23 cellular contexts compared by ENCODE assay signal in genomic region chr19:46720516-46721239, GRCh38. TPM values are rescaled to one million over a fixed set of nuclear protein-coding genes. Genes with fewer than 3 reads are reported as not detected.
DNase-seq lines count a peak whose midpoint lies in the region; ATAC-seq and TF ChIP-seq lines count a peak whose summit lies in the region.
"Had no signal": no experiment of that assay in that cellular context is flagged by ENCODE, and none has a peak within 500 bp of the region (broad histone marks: within the 10 kb centered on the region; RNA-seq: fewer than 3 reads in every experiment).

No MANE protein-coding gene starts in this region.

- H3K27me3 Mint-ChIP-seq in WTC11 (ENCODE audit: low read depth) (no peaks in the 10 kb centered on the region; the same call in 1 of the 2 replicates), natural killer cell (ENCODE audit: low read depth in 2 of 2) (no peaks in the 10 kb centered on the region)
- H3K27me3 Mint-ChIP-seq: CD4-positive, alpha-beta memory T cell; naive thymus-derived CD8-positive, alpha-beta T cell had no signal

- POLR2A ChIA-PET in WTC11 (lab: Charles Lee) = no interaction called here

- peaks cover 86% of the 10 kb centered on the region for H3K4me1 ChIP-seq in BLaER1
- H3K4me1 ChIP-seq in ovary (ENCODE audit: insufficient read depth) = peaks cover under 1% of the 10 kb centered on the region

- intact Hi-C loops in natural killer cell (cut with micrococcal nuclease) = no loop called here
- intact Hi-C loops in ovary (cut with DNase I) = no loop called here

- TF ChIP-seq POLR2A in GM15510 (IDR thresholded peaks at IDR 0.05; ENCODE audit: borderline replicate concordance, extremely low read depth, insufficient read length) = peak; percentile 4
- TF ChIP-seq POLR2A in ovary (IDR thresholded peaks at IDR 0.05) = no peak

- H3K27ac ChIP-seq in BLaER1 (peak overlapping the region; percentile 94), ovary (no peak overlapping the region)
- H3K27ac ChIP-seq: SJSA1, suprapubic skin, vagina had no signal

- 82 to 88% (median 88%) methylated on average over 18 to 22 of the region's 22 CpGs for WGBS in ovary, 3 donors

- H3K4me3 Mint-ChIP-seq in WTC11 = no peak overlapping the region
- H3K4me3 Mint-ChIP-seq in natural killer cell = peak overlapping the region; percentile 4
- H3K4me3 Mint-ChIP-seq: dendritic cell treated with granulocyte-macrophage colony-stimulating factor and Interleukin-4, amounts not matched to agents 40 ng/mL and 50 ng/mL, for 4 days had no signal

- H3K27ac Mint-ChIP-seq in WTC11 = peak overlapping the region; percentile 42; the same call in 1 of the 2 replicates
- no peak overlapping the region for H3K27ac Mint-ChIP-seq in natural killer cell
- H3K27ac Mint-ChIP-seq: dendritic cell treated with granulocyte-macrophage colony-stimulating factor and Interleukin-4, amounts not matched to agents 40 ng/mL and 50 ng/mL, for 4 days had no signal

- H3K27me3 ChIP-seq in BLaER1 (no peaks in the 10 kb centered on the region), ovary (no peaks in the 10 kb centered on the region)
- H3K27me3 ChIP-seq: heart right ventricle, SJSA1, suprapubic skin, vagina had no signal

- peak overlapping the region; percentile 79 for H3K9ac ChIP-seq in BLaER1

- peaks cover 60% of the 10 kb centered on the region for H4K20me1 ChIP-seq in BLaER1

- no peak for TF ChIP-seq EP300 in ovary (IDR thresholded peaks at IDR 0.05)

- no peak for ATAC-seq in WTC11
- no peak for ATAC-seq in natural killer cell
- ATAC-seq in HG02884 (IDR thresholded peaks at IDR 0.05; ENCODE audit: unreplicated experiment) = no peak
- ATAC-seq: heart right ventricle; left colon; naive thymus-derived CD8-positive, alpha-beta T cell; PC-3 had no signal

- H3K9me3 Mint-ChIP-seq in WTC11 = no peaks in the 10 kb centered on the region
- no peaks in the 10 kb centered on the region for H3K9me3 Mint-ChIP-seq in natural killer cell
- H3K9me3 Mint-ChIP-seq: dendritic cell treated with granulocyte-macrophage colony-stimulating factor and Interleukin-4, amounts not matched to agents 40 ng/mL and 50 ng/mL, for 4 days; naive thymus-derived CD8-positive, alpha-beta T cell had no signal

- H3K4me2 ChIP-seq in BLaER1 = peak overlapping the region; percentile 99

- H3K9me3 ChIP-seq in BLaER1 = no peaks in the 10 kb centered on the region
- no peaks in the 10 kb centered on the region for H3K9me3 ChIP-seq in ovary
- H3K9me3 ChIP-seq: heart right ventricle, SJSA1, suprapubic skin, vagina had no signal

- H3K4me3 ChIP-seq in BLaER1 (peak overlapping the region; percentile 48), ovary (no peak overlapping the region)
- H3K4me3 ChIP-seq: heart right ventricle, SJSA1, suprapubic skin, vagina had no signal

- H3K36me3 Mint-ChIP-seq in WTC11 (peaks cover 20% of the 10 kb centered on the region), natural killer cell (no peaks in the 10 kb centered on the region)

- H3K4me1 Mint-ChIP-seq in WTC11 = peaks cover 8% of the 10 kb centered on the region
- peaks cover 45 to 74% of the 10 kb centered on the region in 2 donors for H3K4me1 Mint-ChIP-seq in natural killer cell

- DNase-seq in WTC11 (ENCODE audit: low spot score) = no peak
- no peak for DNase-seq in natural killer cell
- no peak for DNase-seq in NCI-H187 treated with DMSO at 0.1 percent for 48 hours (lab: John Stamatoyannopoulos, UW)
- DNase-seq in ovary = no peak
- DNase-seq in NCI-H1048 (lab: John Stamatoyannopoulos, UW) = no peak
- DNase-seq: activated CD4-positive, alpha-beta T cell treated with anti-CD3 and anti-CD28 coated beads, Interleukin-2, amount 50 U/mL, for 1 hour; activated gamma-delta T cell; CD4-positive, alpha-beta memory T cell; heart right ventricle; left colon; naive thymus-derived CD8-positive, alpha-beta T cell; NCI-H1092 treated with DMSO at 0.1 percent for 48 hours; NCI-H2081; NCI-H345; NCI-H774; PC-3 had no signal

- TF ChIP-seq CTCF in WTC11 (IDR thresholded peaks at IDR 0.05) (no peak), natural killer cell (IDR thresholded peaks at IDR 0.05) (no peak), ovary (IDR thresholded peaks at IDR 0.05) (no peak)

- H3K36me3 ChIP-seq in BLaER1 (peaks cover 55% of the 10 kb centered on the region), ovary (no peaks in the 10 kb centered on the region)

- CTCF ChIA-PET in WTC11 (lab: Charles Lee) = interaction anchor here (0.7 to 1.4 kb wide), 6 partner anchors 8 to 104 kb away, joined by 3 to 6 read pairs (median 4); no protein-coding TSS in a partner anchor

TF ChIP-seq in WTC11, 78 proteins besides CTCF, POLR2A, EP300 and RAD21 (continues in another document):
- TF ChIP-seq ATF1 (CRISPR knock-in tag; IDR thresholded peaks at IDR 0.05) (no peak), SOX15 (CRISPR knock-in tag; IDR thresholded peaks at IDR 0.05) (no peak), ZNF425 (CRISPR knock-in tag; conservative IDR thresholded peaks at IDR 0.05) (no peak), SP1 (CRISPR knock-in tag; conservative IDR thresholded peaks at IDR 0.05) (no peak), TEAD4 (CRISPR knock-in tag; IDR thresholded peaks at IDR 0.05) (no peak), HMGXB4 (CRISPR knock-in tag; IDR thresholded peaks at IDR 0.05) (no peak), JUN (CRISPR knock-in tag; IDR thresholded peaks at IDR 0.05) (no peak), E2F1 (CRISPR knock-in tag; IDR thresholded peaks at IDR 0.05) (no peak), EMX1 (CRISPR knock-in tag; IDR thresholded peaks at IDR 0.05) (no peak), HMGA2 (CRISPR knock-in tag; IDR thresholded peaks at IDR 0.05) (no peak), NR1H2 (CRISPR knock-in tag; IDR thresholded peaks at IDR 0.05) (no peak), ZNF138 (CRISPR knock-in tag; conservative IDR thresholded peaks at IDR 0.05) (no peak)

RNA-seq across cellular contexts. Expression of gene PRKD2, which starts 3.8 kb away (rescaled TPM):
- 78.5 to 100 TPM (median 81.5 TPM) in 3 replicates for total RNA-seq in WTC11 (2021)
- total RNA-seq in natural killer cell = 100 to 1,000 TPM; 179 to 216 (median 203) TPM
- total RNA-seq in ovary = 10 to 100 TPM; 21.2 to 55.4 (median 46.6) TPM
- 10 to 100 TPM; 17.7 to 29.7 TPM for polyA plus RNA-seq in ovary

RNA-seq across cellular contexts. Expression of gene FKRP, which starts 25.2 kb away (rescaled TPM):
- total RNA-seq in WTC11 (2021) (23.4 to 26.1 TPM (median 24.1 TPM) in 3 replicates), natural killer cell (10 to 100 TPM; 19.1 to 23.3 (median 19.8) TPM), ovary (10 to 100 TPM; 10.9 to 24.4 (median 19.0) TPM)
- 10 to 100 TPM; 10.7 to 12.0 TPM for polyA plus RNA-seq in ovary

RNA-seq across cellular contexts. Expression of gene STRN4, which starts 25.6 kb away (rescaled TPM):
- total RNA-seq in WTC11 (2021) (126 to 144 TPM (median 137 TPM) in 3 replicates), natural killer cell (100 to 1,000 TPM; 125 to 152 (median 125) TPM), ovary (10 to 100 TPM; 37.3 to 85.3 (median 59.1) TPM)
- 10 to 100 TPM; 34.8 to 59.3 TPM for polyA plus RNA-seq in ovary

RNA-seq across cellular contexts. Expression of gene DACT3, which starts 59.7 kb away (rescaled TPM):
- total RNA-seq in WTC11 (2021) (1.8 to 1.9 TPM (median 1.8 TPM) in 3 replicates), natural killer cell (under 1 TPM in 2 of 3 donors, not detected in 1; 0.14 to 0.20 TPM), ovary (10 to 100 TPM in 6 of 7 donors, 1 to 10 TPM in 1; 7.6 to 56.5 (median 20.8) TPM)
- 10 to 100 TPM; 15.2 to 51.3 TPM for polyA plus RNA-seq in ovary
- total RNA-seq: CD4-positive, alpha-beta memory T cell had no signal
- polyA plus RNA-seq: CD4-positive, alpha-beta memory T cell had no signal
